12 cellular contexts compared by ENCODE assay signal in the genomic region with DNA sequence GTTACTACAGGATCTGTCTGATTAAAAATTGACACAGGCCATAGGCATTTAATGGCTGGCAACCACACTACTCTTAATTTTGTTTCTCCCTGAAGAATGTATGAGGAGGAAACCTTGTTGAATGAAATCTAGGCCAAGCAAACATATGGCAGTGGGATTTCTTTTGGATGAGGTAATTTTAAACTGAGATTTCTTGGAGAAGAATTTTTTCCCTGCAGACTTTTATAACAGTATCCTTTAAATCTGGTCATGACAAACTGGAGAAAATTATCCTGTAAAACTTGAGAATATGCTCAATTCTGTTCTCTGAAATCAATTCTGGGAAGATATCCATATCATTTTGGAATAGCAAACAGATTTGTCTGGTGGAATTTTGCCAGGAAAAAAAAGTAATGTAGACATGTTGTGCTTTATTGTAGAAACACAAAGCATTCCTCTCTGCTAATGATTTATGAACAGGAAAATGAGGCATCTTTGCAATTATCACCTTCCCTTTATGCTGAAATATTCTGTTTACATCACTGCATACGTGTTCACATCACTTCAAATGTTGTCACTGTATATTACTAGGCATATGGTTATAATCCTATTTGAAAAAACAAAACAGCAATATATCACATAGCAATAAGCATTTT.
DNase-seq lines count a peak whose midpoint lies in the region; ATAC-seq and TF ChIP-seq lines count a peak whose summit lies in the region.
"Had no signal": no experiment of that assay in that cellular context is flagged by ENCODE, and none has a peak within 500 bp of the region (broad histone marks: within the 10 kb centered on the region; RNA-seq: fewer than 3 reads in every experiment).

No MANE protein-coding gene starts in this region.

- DNase-seq in ELR (ENCODE audit: low read depth) (peak; percentile 40), RPMI7951 (ENCODE audit: low read depth) (peak; percentile 49), fibroblast of gingiva (ENCODE audit: low read depth) (peak; percentile 71), osteocyte (ENCODE audit: extremely low spot score, unreplicated experiment) (no peak), globus pallidus (ENCODE audit: low spot score) (no peak)
- DNase-seq: NCI-H2029 treated with DMSO at 0.1 percent for 48 hours, PC-3, psoas muscle had no signal

- no peaks in the 10 kb centered on the region for H3K36me3 Mint-ChIP-seq in osteocyte (ENCODE audit: unreplicated experiment)

- peaks cover 8% of the 10 kb centered on the region for H3K9me3 Mint-ChIP-seq in osteocyte (ENCODE audit: unreplicated experiment)

- peak overlapping the region; percentile 36 for H3K4me3 Mint-ChIP-seq in osteocyte (ENCODE audit: unreplicated experiment)

- no peak for TF ChIP-seq CTCF in osteocyte (IDR thresholded peaks at IDR 0.05)

- peak overlapping the region; percentile 73 for H3K27ac Mint-ChIP-seq in osteocyte (ENCODE audit: unreplicated experiment)

- H3K27me3 Mint-ChIP-seq in osteocyte (ENCODE audit: unreplicated experiment), result no peaks in the 10 kb centered on the region

- ATAC-seq in GM21717 (IDR thresholded peaks at IDR 0.05; ENCODE audit: unreplicated experiment) (no peak), HG03354 (IDR thresholded peaks at IDR 0.05; ENCODE audit: poor library complexity, severe bottlenecking, unreplicated experiment) (no peak), HG02840 (IDR thresholded peaks at IDR 0.05; ENCODE audit: low FRiP score, unreplicated experiment) (no peak)
- ATAC-seq: foreskin keratinocyte, PC-3, psoas muscle had no signal

- peaks cover 55% of the 10 kb centered on the region for H3K4me1 Mint-ChIP-seq in osteocyte (ENCODE audit: unreplicated experiment)

Comparison
In these comparisons a context has a peak if more than half of its experiments do, and no peak if none do; other contexts are left out.
1. DNase-seq: peak in ELR (single experiment), RPMI7951 (single experiment) and fibroblast of gingiva (single experiment); none in osteocyte (single experiment) and globus pallidus (single experiment).